10 cellular contexts compared by ENCODE assay signal in the genomic region with DNA sequence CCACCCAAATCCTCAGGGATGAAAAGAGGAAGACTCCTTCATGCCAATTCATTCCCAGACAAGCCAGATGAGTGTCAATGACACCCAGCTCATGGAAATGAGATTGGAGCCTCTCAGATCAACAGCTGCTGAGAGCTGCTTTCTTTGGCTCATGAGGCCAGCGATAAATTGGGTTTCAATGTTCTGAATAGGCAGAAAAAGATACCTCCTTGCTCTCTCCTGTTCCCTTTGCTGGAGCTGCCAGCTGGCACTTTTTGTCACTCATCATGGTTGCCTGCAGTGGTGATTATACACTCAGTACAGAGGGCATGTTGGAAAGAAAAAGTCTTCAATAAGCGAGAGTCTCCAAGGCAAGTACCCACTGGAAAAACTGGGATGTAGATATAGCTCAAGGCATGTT. TPM values are rescaled to one million over a fixed set of nuclear protein-coding genes. Genes with fewer than 3 reads are reported as not detected.
"Had no signal": no experiment of that assay in that cellular context is flagged by ENCODE, and none has a peak within 500 bp of the region (broad histone marks: within the 10 kb centered on the region; RNA-seq: fewer than 3 reads in every experiment).

No MANE protein-coding gene starts in this region.

- DNase-seq: activated CD4-positive, alpha-beta T cell treated with anti-CD3 and anti-CD28 coated beads, Interleukin-2, amount 50 U/mL, for 4 hours; activated CD8-positive, alpha-beta memory T cell treated with anti-CD3 and anti-CD28 coated beads, Interleukin-2, amount 10 ng/mL, durations not matched to agents 7 days and 5 days; activated gamma-delta T cell; activated naive CD8-positive, alpha-beta T cell treated with anti-CD3 and anti-CD28 coated beads for 36 hours; activated T-cell treated with anti-CD3 and anti-CD28 coated beads, Interleukin-2, amount 50 U/mL, for 24 hours; brain microvascular endothelial cell; glutamatergic neuron; stimulated activated CD4-positive, alpha-beta T cell treated with anti-CD3 and anti-CD28 coated beads, Interleukin-2, amount 100 ng/mL, for 48 hours; stimulated activated naive CD8-positive, alpha-beta T cell treated with anti-CD3 and anti-CD28 coated beads, Interleukin-15, amount 100 ng/mL, for 72 hours; T-helper 2 cell had no signal

- ATAC-seq: activated CD8-positive, alpha-beta memory T cell treated with anti-CD3 and anti-CD28 coated beads, Interleukin-2, amount 10 ng/mL, durations not matched to agents 7 days and 5 days; stimulated activated naive CD8-positive, alpha-beta T cell treated with anti-CD3 and anti-CD28 coated beads, Interleukin-15, amount 100 ng/mL, for 72 hours had no signal

RNA-seq across cellular contexts. Expression of gene SH3RF2, which starts 47.1 kb away (rescaled TPM):
- total RNA-seq: activated naive CD8-positive, alpha-beta T cell treated with anti-CD3 and anti-CD28 coated beads for 36 hours had no signal
